11 cellular contexts compared by ENCODE assay signal in the genomic region with DNA sequence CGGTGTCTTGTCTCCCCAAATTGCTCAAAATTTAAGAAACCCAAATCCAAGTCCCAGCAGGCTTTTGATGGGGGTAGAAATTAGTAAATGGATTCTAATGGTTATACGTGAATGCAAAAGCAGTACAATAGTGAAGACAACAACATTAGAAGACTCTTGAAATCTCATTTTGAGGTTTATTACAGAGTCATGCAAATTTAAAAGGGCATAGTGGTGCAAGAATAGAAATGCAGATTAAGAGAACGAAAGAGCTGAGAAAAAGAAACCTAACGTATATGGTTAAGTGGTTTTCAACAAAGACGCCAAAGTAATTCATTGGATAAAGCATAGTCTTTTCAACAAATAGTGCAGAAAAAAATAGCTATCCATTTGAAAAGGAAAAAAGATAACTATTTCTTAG. TPM values are rescaled to one million over a fixed set of nuclear protein-coding genes. Genes with fewer than 3 reads are reported as not detected.
A peak's percentile ranks its signal among the peaks of the same experiment; 100 is the strongest.
DNase-seq lines count a peak whose midpoint lies in the region; ATAC-seq and TF ChIP-seq lines count a peak whose summit lies in the region.
"Had no signal": no experiment of that assay in that cellular context is flagged by ENCODE, and none has a peak within 500 bp of the region (broad histone marks: within the 10 kb centered on the region; RNA-seq: fewer than 3 reads in every experiment).

No MANE protein-coding gene starts in this region.

- H2AFZ ChIP-seq in GM23338, result peak overlapping the region; percentile 4; the same call in 1 of the 2 replicates
- peak overlapping the region; percentile 38 for H2AFZ ChIP-seq in neural progenitor cell (replicated peaks)

- ATAC-seq in GM23338 (no peak), HG03521 (IDR thresholded peaks at IDR 0.05; ENCODE audit: unreplicated experiment) (peak; percentile 70)

- H3K4me1 Mint-ChIP-seq in T-helper 2 cell treated with Interferon-gamma antibody and Interleukin-4, amounts not matched to agents 5 μg/mL and 100 μg/mL, for 36 hours (ENCODE audit: low read depth), result peaks cover 26% of the 10 kb centered on the region
- H3K4me1 Mint-ChIP-seq in GM23338 (peaks cover 8% of the 10 kb centered on the region), neural progenitor cell (no peaks in the 10 kb centered on the region)

- DNase-seq in T-helper 2 cell treated with Interferon-gamma antibody and Interleukin-4, amounts not matched to agents 5 μg/mL and 100 μg/mL, for 36 hours (ENCODE audit: low spot score), result no peak
- DNase-seq in T-helper 2 cell (no peak), GM23338 (ENCODE audit: low spot score) (no peak), neural progenitor cell (ENCODE audit: low spot score) (no peak), midbrain (lab: John Stamatoyannopoulos, UW) (no peak), NOMO-1 (lab: John Stamatoyannopoulos, UW; ENCODE audit: unreplicated experiment in 2 of 2) (no peak), iPS-NIHi7 (ENCODE audit: extremely low spot score) (no peak)
- DNase-seq: activated naive CD4-positive, alpha-beta T cell; colonic mucosa; NCI-H1694 treated with DMSO at 0.1 percent for 48 hours had no signal

- TF ChIP-seq CTCF in GM23338 (conservative IDR thresholded peaks at IDR 0.05; ENCODE audit: low read depth in 2 of 2) (no peak), neural progenitor cell (IDR thresholded peaks at IDR 0.05) (no peak)

- H3F3A ChIP-seq in GM23338 (replicated peaks; ENCODE audit: low read depth), result no peaks in the 10 kb centered on the region
- no peaks in the 10 kb centered on the region for H3F3A ChIP-seq in neural progenitor cell (ENCODE audit: low read depth)

- H3K9me3 ChIP-seq in neural progenitor cell (ENCODE audit: low read depth), result no peaks in the 10 kb centered on the region
- H3K9me3 ChIP-seq: colonic mucosa had no signal

- H3K9ac ChIP-seq in neural progenitor cell, result no peak overlapping the region

- H3K36me3 ChIP-seq in GM23338 (ENCODE audit: insufficient read depth) (no peaks in the 10 kb centered on the region), neural progenitor cell (peaks cover 3% of the 10 kb centered on the region)
- H3K36me3 ChIP-seq: colonic mucosa had no signal

- H3K9me3 Mint-ChIP-seq in T-helper 2 cell treated with Interferon-gamma antibody and Interleukin-4, amounts not matched to agents 5 μg/mL and 100 μg/mL, for 36 hours, result peaks cover 5% of the 10 kb centered on the region
- H3K9me3 Mint-ChIP-seq in GM23338, result no peaks in the 10 kb centered on the region; the same call in 2 of the 3 replicates
- no peaks in the 10 kb centered on the region for H3K9me3 Mint-ChIP-seq in neural progenitor cell

- peak overlapping the region; percentile 13; the same call in 1 of the 2 replicates for H3K4me3 ChIP-seq in GM23338
- H3K4me3 ChIP-seq in neural progenitor cell, result no peak overlapping the region
- H3K4me3 ChIP-seq: colonic mucosa had no signal

- H3K27ac Mint-ChIP-seq in T-helper 2 cell treated with Interferon-gamma antibody and Interleukin-4, amounts not matched to agents 5 μg/mL and 100 μg/mL, for 36 hours, result peak overlapping the region; percentile 83
- H3K27ac Mint-ChIP-seq in GM23338, result no peak overlapping the region
- H3K27ac Mint-ChIP-seq in neural progenitor cell, result no peak overlapping the region

- H3K27me3 Mint-ChIP-seq in T-helper 2 cell treated with Interferon-gamma antibody and Interleukin-4, amounts not matched to agents 5 μg/mL and 100 μg/mL, for 36 hours (ENCODE audit: low read depth), result peaks cover 9% of the 10 kb centered on the region
- peaks cover 2% of the 10 kb centered on the region for H3K27me3 Mint-ChIP-seq in GM23338 (ENCODE audit: insufficient read depth, low read depth, poor library complexity)
- H3K27me3 Mint-ChIP-seq in neural progenitor cell (ENCODE audit: insufficient read depth, low read depth), result no peaks in the 10 kb centered on the region

- H3K36me3 Mint-ChIP-seq in T-helper 2 cell treated with Interferon-gamma antibody and Interleukin-4, amounts not matched to agents 5 μg/mL and 100 μg/mL, for 36 hours (ENCODE audit: low read depth), result peaks cover 2% of the 10 kb centered on the region
- H3K36me3 Mint-ChIP-seq in GM23338 (ENCODE audit: low read depth) (no peaks in the 10 kb centered on the region), neural progenitor cell (no peaks in the 10 kb centered on the region)

- H3K4me1 ChIP-seq in GM23338 (ENCODE audit: insufficient read depth), result peaks cover 16% of the 10 kb centered on the region; the same call in 1 of the 2 replicates
- H3K4me1 ChIP-seq in neural progenitor cell, result peaks cover 11% of the 10 kb centered on the region
- H3K4me1 ChIP-seq: colonic mucosa had no signal

- H3K27me3 ChIP-seq in GM23338 (ENCODE audit: insufficient read depth) (no peaks in the 10 kb centered on the region), neural progenitor cell (no peaks in the 10 kb centered on the region)
- H3K27me3 ChIP-seq: colonic mucosa had no signal

- H3K27ac ChIP-seq in GM23338 (ENCODE audit: low read depth) (no peak overlapping the region), neural progenitor cell (no peak overlapping the region)
- H3K27ac ChIP-seq: colonic mucosa had no signal

- H3K4me2 ChIP-seq in GM23338 (peak overlapping the region; percentile 48), neural progenitor cell (peak overlapping the region; percentile 51)

- H3K79me2 ChIP-seq in GM23338 (replicated peaks; ENCODE audit: insufficient read depth) (no peaks in the 10 kb centered on the region), neural progenitor cell (ENCODE audit: low read depth) (no peaks in the 10 kb centered on the region)

- H4K20me1 ChIP-seq in GM23338 (replicated peaks; ENCODE audit: insufficient read depth) (no peaks in the 10 kb centered on the region), neural progenitor cell (ENCODE audit: low read depth) (no peaks in the 10 kb centered on the region)

- peak overlapping the region; percentile 77 for H3K4me3 Mint-ChIP-seq in T-helper 2 cell treated with Interferon-gamma antibody and Interleukin-4, amounts not matched to agents 5 μg/mL and 100 μg/mL, for 36 hours
- H3K4me3 Mint-ChIP-seq in GM23338, result no peak overlapping the region
- H3K4me3 Mint-ChIP-seq in neural progenitor cell, result no peak overlapping the region

- H3K9me2 ChIP-seq in GM23338 (ENCODE audit: insufficient read depth), result no peaks in the 10 kb centered on the region

TF ChIP-seq in GM23338, 12 proteins besides CTCF, POLR2A, EP300 and RAD21:
- TF ChIP-seq ZNF114 (CRISPR knock-in tag; IDR thresholded peaks at IDR 0.05) (no peak), CREB1 (CRISPR knock-in tag; IDR thresholded peaks at IDR 0.05; ENCODE audit: low read depth) (no peak), POLR2AphosphoS5 (IDR thresholded peaks at IDR 0.05; ENCODE audit: low read depth) (no peak), JUNB (IDR thresholded peaks at IDR 0.05; ENCODE audit: unreplicated experiment) (no peak)
- TF ChIP-seq, protein P1, sequence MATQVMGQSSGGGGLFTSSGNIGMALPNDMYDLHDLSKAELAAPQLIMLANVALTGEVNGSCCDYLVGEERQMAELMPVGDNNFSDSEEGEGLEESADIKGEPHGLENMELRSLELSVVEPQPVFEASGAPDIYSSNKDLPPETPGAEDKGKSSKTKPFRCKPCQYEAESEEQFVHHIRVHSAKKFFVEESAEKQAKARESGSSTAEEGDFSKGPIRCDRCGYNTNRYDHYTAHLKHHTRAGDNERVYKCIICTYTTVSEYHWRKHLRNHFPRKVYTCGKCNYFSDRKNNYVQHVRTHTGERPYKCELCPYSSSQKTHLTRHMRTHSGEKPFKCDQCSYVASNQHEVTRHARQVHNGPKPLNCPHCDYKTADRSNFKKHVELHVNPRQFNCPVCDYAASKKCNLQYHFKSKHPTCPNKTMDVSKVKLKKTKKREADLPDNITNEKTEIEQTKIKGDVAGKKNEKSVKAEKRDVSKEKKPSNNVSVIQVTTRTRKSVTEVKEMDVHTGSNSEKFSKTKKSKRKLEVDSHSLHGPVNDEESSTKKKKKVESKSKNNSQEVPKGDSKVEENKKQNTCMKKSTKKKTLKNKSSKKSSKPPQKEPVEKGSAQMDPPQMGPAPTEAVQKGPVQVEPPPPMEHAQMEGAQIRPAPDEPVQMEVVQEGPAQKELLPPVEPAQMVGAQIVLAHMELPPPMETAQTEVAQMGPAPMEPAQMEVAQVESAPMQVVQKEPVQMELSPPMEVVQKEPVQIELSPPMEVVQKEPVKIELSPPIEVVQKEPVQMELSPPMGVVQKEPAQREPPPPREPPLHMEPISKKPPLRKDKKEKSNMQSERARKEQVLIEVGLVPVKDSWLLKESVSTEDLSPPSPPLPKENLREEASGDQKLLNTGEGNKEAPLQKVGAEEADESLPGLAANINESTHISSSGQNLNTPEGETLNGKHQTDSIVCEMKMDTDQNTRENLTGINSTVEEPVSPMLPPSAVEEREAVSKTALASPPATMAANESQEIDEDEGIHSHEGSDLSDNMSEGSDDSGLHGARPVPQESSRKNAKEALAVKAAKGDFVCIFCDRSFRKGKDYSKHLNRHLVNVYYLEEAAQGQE (IDR thresholded peaks at IDR 0.05; ENCODE audit: unreplicated experiment), result no peak
- TF ChIP-seq, protein P2, sequence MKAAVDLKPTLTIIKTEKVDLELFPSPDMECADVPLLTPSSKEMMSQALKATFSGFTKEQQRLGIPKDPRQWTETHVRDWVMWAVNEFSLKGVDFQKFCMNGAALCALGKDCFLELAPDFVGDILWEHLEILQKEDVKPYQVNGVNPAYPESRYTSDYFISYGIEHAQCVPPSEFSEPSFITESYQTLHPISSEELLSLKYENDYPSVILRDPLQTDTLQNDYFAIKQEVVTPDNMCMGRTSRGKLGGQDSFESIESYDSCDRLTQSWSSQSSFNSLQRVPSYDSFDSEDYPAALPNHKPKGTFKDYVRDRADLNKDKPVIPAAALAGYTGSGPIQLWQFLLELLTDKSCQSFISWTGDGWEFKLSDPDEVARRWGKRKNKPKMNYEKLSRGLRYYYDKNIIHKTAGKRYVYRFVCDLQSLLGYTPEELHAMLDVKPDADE (IDR thresholded peaks at IDR 0.05), result no peak

RNA-seq across cellular contexts. Expression of a gene that starts 33.2 kb away (rescaled TPM):
- total RNA-seq in GM23338 (2014; rRNA removed; shearing (Covaris generic)), result 65.1 and 74.3 TPM in 2 replicates
- polyA plus RNA-seq in GM23338 (2016; fragmentation: Nextera tagmentation; extraction: Ambion mirVana), result 58.6 and 59.0 TPM in 2 replicates
- 35.0 and 52.9 TPM in 2 replicates for total RNA-seq in neural progenitor cell (ENCODE audit: low replicate concordance)

RNA-seq across cellular contexts. Expression of a gene that starts 39.4 kb away (rescaled TPM):
- total RNA-seq in GM23338 (2014; rRNA removed; shearing (Covaris generic)), result 43.5 and 44.5 TPM in 2 replicates
- 17.0 TPM in 2 replicates for polyA plus RNA-seq in GM23338 (2016; fragmentation: Nextera tagmentation; extraction: Ambion mirVana)
- 32.7 and 58.8 TPM in 2 replicates for total RNA-seq in neural progenitor cell (ENCODE audit: low replicate concordance)

RNA-seq across cellular contexts. Expression of a gene that starts 54.1 kb away (rescaled TPM):
- total RNA-seq in GM23338 (2014; rRNA removed; shearing (Covaris generic)), result 25.1 and 25.7 TPM in 2 replicates
- polyA plus RNA-seq in GM23338 (2016; fragmentation: Nextera tagmentation; extraction: Ambion mirVana), result 14.2 and 14.7 TPM in 2 replicates
- 31.4 and 57.2 TPM in 2 replicates for total RNA-seq in neural progenitor cell (ENCODE audit: low replicate concordance)

RNA-seq across cellular contexts. Expression of a gene that starts 54.4 kb away (rescaled TPM):
- not detected in 2 replicates for total RNA-seq in GM23338 (2014; rRNA removed; shearing (Covaris generic))
- 0.23 and 0.71 TPM in 2 replicates for polyA plus RNA-seq in GM23338 (2016; fragmentation: Nextera tagmentation; extraction: Ambion mirVana)
- 0.36 and 0.74 TPM in 2 replicates for total RNA-seq in neural progenitor cell (ENCODE audit: low replicate concordance)
